ENCODE assay signal across 17 cellular contexts in the genomic region with DNA sequence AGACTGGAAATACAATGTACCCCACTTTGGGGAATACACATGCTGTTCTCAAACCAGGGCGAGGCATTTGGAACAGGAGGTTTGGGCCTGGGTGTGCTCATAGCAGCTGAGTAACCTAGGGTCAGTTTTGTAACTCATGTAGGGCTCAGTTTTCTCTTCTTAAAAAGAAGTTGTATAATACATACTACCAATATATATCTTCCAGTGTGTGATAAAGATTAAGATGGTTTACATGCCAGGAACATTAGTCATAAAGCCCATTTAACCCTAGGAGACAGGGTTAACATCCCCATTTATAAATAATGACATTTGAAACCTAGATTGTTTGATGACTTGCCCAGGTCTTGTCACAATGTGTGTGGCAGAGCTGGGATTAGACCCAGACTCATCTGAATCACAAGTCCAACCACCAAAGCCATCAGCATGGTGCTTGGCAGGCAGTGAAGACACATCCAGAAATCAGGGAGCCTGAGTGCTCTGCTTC. TPM values are rescaled to one million over a fixed set of nuclear protein-coding genes. Genes with fewer than 3 reads are reported as not detected.
A peak's percentile ranks its signal among the peaks of the same experiment; 100 is the strongest.
DNase-seq lines count a peak whose midpoint lies in the region; ATAC-seq, FAIRE-seq and TF ChIP-seq lines count a peak whose summit lies in the region.
"Had no signal": no experiment of that assay in that cellular context is flagged by ENCODE, and none has a peak within 500 bp of the region (broad histone marks: within the 10 kb centered on the region; RNA-seq: fewer than 3 reads in every experiment).

No MANE protein-coding gene starts in this region.

- no peaks in the 10 kb centered on the region for H3K9me3 ChIP-seq in gastroesophageal sphincter
- H3K9me3 ChIP-seq: thoracic aorta had no signal

- no peak for TF ChIP-seq EP300 in gastroesophageal sphincter (IDR thresholded peaks at IDR 0.05)

- WGBS in gastroesophageal sphincter (ENCODE audit: low coverage in 1 of 2), 2 donors, result 75 to 78% methylated on average over 1 of the region's 1 CpG

- no peak overlapping the region for H3K27ac ChIP-seq in gastroesophageal sphincter
- H3K27ac ChIP-seq: thoracic aorta had no signal

- peaks cover 4% of the 10 kb centered on the region for H3K27me3 ChIP-seq in gastroesophageal sphincter

- peak; percentile 71 for DNase-seq in HT1080 (ENCODE audit: low read depth)
- DNase-seq in amniotic epithelial cell (ENCODE audit: low read depth), result peak; percentile 39
- DNase-seq in urothelium cell line (ENCODE audit: low spot score), result peak; percentile 17
- DNase-seq in GM20000 (ENCODE audit: low spot score), result no peak
- DNase-seq: activated naive CD4-positive, alpha-beta T cell treated with Interleukin-2 at 50 U/mL for 16 hours; DND-41; glutamatergic neuron; NCI-H1105 treated with DMSO at 0.1 percent for 48 hours; NCI-H345; posterior cingulate gyrus had no signal

- no peak for FAIRE-seq in urothelium cell line (lab: Jason Lieb, UNC)

- no peak overlapping the region for H3K4me3 ChIP-seq in gastroesophageal sphincter
- H3K4me3 ChIP-seq: thoracic aorta had no signal

- no peak for TF ChIP-seq CTCF in gastroesophageal sphincter (IDR thresholded peaks at IDR 0.05)
- TF ChIP-seq CTCF in GM20000 (IDR thresholded peaks at IDR 0.05; ENCODE audit: extremely low read depth, missing control alignments), result no peak

- ATAC-seq in gastroesophageal sphincter (peak; percentile 31), GM19463 (IDR thresholded peaks at IDR 0.05; ENCODE audit: unreplicated experiment) (no peak), GM19397 (IDR thresholded peaks at IDR 0.05; ENCODE audit: unreplicated experiment) (no peak)

- H3K36me3 ChIP-seq in gastroesophageal sphincter, result no peaks in the 10 kb centered on the region
- H3K36me3 ChIP-seq: thoracic aorta had no signal

- peaks cover 0 to 4% (median 0%) of the 10 kb centered on the region in 3 donors for H3K4me1 ChIP-seq in gastroesophageal sphincter

- no peak for TF ChIP-seq POLR2A in gastroesophageal sphincter (IDR thresholded peaks at IDR 0.05)

RNA-seq across cellular contexts. Expression of a gene that starts 6.0 kb away (rescaled TPM):
- total RNA-seq in HT1080 (2014; rRNA removed; shearing (Covaris generic)), result 1.2 and 1.6 TPM in 2 replicates
- 1.0 and 2.1 TPM in 2 replicates for polyA plus RNA-seq in HT1080 (2015; cell fraction: cytosol; rRNA removed)
- polyA plus RNA-seq in HT1080 (2015; cell fraction: nucleus; rRNA removed), result 1.6 and 3.3 TPM in 2 replicates
- total RNA-seq in gastroesophageal sphincter, result 10 to 100 TPM in 1 of 4 donors, 1 to 10 TPM in 2, under 1 TPM in 1; 0.81 to 40.9 (median 3.7) TPM
- total RNA-seq: kidney epithelial cell, mononuclear cell had no signal
- polyA plus RNA-seq: CD14-positive monocyte had no signal

RNA-seq across cellular contexts. Expression of a gene that starts 15.6 kb away (rescaled TPM):
- not detected in 2 replicates for total RNA-seq in HT1080 (2014; rRNA removed; shearing (Covaris generic))
- not detected in 2 replicates for polyA plus RNA-seq in HT1080 (2015; cell fraction: cytosol; rRNA removed)
- polyA plus RNA-seq in HT1080 (2015; cell fraction: nucleus; rRNA removed), result not detected in 2 replicates
- under 1 TPM in 1 of 4 donors, not detected in 3; 0.35 TPM for total RNA-seq in gastroesophageal sphincter
- total RNA-seq: kidney epithelial cell, mononuclear cell had no signal
- polyA plus RNA-seq: CD14-positive monocyte had no signal
